In the genomic region with DNA sequence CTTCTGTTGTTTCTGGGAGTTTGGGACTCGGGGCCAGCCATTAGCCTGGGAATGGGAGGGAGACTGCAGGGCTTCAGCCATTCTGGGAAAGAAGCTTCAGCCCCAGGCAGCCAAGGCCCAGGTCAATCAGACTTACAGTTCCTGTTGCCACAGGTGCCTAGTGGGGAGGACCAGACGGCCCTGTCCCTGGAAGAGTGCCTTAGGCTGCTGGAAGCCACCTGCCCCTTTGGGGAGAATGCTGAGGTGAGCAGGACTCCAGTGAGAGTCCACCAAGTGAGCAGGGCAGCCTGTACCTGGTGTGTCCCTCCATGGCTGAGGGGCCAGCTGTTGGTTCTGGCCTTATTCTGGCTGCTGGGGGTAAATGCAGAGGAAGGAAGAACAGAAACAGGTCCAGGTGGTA, we compare ENCODE assay signal across 2 cellular contexts.
TF ChIP-seq lines count a peak whose summit lies in the region.

No MANE protein-coding gene starts in this region.

TF ChIP-seq in IMR-90, 13 proteins besides CTCF, POLR2A, EP300 and RAD21:
- TF ChIP-seq FOS (IDR thresholded peaks at IDR 0.05; ENCODE audit: low read depth, low read length) (no peak), CHD1 (IDR thresholded peaks at IDR 0.05; ENCODE audit: low read depth, low read length) (no peak), RCOR1 (IDR thresholded peaks at IDR 0.05; ENCODE audit: insufficient replicate concordance, low read length) (no peak), CEBPB (IDR thresholded peaks at IDR 0.05; ENCODE audit: low read depth, low read length) (no peak), RFX5 (IDR thresholded peaks at IDR 0.05; ENCODE audit: low read depth, low read length) (no peak), BHLHE40 (IDR thresholded peaks at IDR 0.05; ENCODE audit: low read depth, low read length) (no peak), MXI1 (IDR thresholded peaks at IDR 0.05; ENCODE audit: borderline replicate concordance, low read depth, low read length) (no peak), SMC3 (IDR thresholded peaks at IDR 0.05; ENCODE audit: low read depth, low read length) (no peak), MAFK (IDR thresholded peaks at IDR 0.05; ENCODE audit: low read depth, low read length) (no peak)
- TF ChIP-seq, protein P1, sequence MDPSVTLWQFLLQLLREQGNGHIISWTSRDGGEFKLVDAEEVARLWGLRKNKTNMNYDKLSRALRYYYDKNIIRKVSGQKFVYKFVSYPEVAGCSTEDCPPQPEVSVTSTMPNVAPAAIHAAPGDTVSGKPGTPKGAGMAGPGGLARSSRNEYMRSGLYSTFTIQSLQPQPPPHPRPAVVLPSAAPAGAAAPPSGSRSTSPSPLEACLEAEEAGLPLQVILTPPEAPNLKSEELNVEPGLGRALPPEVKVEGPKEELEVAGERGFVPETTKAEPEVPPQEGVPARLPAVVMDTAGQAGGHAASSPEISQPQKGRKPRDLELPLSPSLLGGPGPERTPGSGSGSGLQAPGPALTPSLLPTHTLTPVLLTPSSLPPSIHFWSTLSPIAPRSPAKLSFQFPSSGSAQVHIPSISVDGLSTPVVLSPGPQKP (IDR thresholded peaks at IDR 0.05; ENCODE audit: borderline replicate concordance, low read depth, low read length), result no peak

TF ChIP-seq in neural cell, 6 proteins besides CTCF, POLR2A, EP300 and RAD21:
- no peak for TF ChIP-seq MXI1 (conservative IDR thresholded peaks at IDR 0.05; ENCODE audit: poor library complexity, severe bottlenecking)
- TF ChIP-seq POLR2AphosphoS5 (IDR thresholded peaks at IDR 0.05), result no peak
- TF ChIP-seq SMC3 (conservative IDR thresholded peaks at IDR 0.05; ENCODE audit: poor library complexity), result no peak
- no peak for TF ChIP-seq EZH2 (IDR thresholded peaks at IDR 0.05; ENCODE audit: borderline replicate concordance, insufficient read depth, low read length, poor library complexity, severe bottlenecking)
- no peak for TF ChIP-seq TAF1 (IDR thresholded peaks at IDR 0.05; ENCODE audit: low read depth)
- TF ChIP-seq, protein P2, sequence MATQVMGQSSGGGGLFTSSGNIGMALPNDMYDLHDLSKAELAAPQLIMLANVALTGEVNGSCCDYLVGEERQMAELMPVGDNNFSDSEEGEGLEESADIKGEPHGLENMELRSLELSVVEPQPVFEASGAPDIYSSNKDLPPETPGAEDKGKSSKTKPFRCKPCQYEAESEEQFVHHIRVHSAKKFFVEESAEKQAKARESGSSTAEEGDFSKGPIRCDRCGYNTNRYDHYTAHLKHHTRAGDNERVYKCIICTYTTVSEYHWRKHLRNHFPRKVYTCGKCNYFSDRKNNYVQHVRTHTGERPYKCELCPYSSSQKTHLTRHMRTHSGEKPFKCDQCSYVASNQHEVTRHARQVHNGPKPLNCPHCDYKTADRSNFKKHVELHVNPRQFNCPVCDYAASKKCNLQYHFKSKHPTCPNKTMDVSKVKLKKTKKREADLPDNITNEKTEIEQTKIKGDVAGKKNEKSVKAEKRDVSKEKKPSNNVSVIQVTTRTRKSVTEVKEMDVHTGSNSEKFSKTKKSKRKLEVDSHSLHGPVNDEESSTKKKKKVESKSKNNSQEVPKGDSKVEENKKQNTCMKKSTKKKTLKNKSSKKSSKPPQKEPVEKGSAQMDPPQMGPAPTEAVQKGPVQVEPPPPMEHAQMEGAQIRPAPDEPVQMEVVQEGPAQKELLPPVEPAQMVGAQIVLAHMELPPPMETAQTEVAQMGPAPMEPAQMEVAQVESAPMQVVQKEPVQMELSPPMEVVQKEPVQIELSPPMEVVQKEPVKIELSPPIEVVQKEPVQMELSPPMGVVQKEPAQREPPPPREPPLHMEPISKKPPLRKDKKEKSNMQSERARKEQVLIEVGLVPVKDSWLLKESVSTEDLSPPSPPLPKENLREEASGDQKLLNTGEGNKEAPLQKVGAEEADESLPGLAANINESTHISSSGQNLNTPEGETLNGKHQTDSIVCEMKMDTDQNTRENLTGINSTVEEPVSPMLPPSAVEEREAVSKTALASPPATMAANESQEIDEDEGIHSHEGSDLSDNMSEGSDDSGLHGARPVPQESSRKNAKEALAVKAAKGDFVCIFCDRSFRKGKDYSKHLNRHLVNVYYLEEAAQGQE (IDR thresholded peaks at IDR 0.05; ENCODE audit: borderline replicate concordance), result no peak
